1 cellular context compared by ENCODE assay signal in the genomic region with DNA sequence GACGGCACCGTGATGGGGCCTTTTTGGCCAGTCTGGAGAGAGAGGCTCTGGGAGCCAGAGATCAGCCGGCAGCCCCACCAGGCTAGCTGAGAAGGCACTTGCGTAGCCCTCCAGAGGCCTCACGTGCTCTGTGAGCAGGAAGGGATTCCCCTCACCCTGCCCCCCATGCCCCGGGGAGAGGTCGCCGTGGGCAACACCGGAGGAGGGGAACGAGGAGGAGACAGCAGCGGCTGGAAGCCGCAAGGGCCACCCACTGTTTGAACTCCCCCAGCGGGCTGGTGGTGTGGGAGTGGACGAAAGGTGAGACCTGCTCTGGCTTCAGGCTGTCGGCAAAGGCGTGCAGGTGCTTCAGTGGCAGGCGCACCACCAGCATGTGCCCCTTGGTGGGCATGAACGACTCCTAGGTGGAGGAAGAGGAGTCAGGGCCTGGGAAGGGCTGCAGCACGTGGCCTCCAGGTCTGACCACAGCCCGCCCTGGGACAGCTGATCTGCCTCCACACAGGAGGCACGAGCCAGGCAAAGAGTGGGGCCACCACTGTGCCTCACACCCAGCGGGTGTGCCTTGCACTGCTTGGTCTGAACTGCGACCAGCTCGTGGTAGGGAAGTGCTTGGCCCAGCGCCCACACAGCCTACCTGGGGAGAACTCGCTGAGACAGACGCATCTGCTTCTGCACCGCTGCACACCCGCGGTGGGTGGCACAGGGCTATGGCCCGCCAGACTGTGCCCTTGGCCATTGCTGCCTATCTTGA.
A peak's percentile ranks its signal among the peaks of the same experiment; 100 is the strongest.
TF ChIP-seq lines count a peak whose summit lies in the region.

No MANE protein-coding gene starts in this region.

TF ChIP-seq in K562, 482 proteins besides CTCF, POLR2A, EP300 and RAD21 (continued from another document and continues in another):
- TF ChIP-seq, protein P1, sequence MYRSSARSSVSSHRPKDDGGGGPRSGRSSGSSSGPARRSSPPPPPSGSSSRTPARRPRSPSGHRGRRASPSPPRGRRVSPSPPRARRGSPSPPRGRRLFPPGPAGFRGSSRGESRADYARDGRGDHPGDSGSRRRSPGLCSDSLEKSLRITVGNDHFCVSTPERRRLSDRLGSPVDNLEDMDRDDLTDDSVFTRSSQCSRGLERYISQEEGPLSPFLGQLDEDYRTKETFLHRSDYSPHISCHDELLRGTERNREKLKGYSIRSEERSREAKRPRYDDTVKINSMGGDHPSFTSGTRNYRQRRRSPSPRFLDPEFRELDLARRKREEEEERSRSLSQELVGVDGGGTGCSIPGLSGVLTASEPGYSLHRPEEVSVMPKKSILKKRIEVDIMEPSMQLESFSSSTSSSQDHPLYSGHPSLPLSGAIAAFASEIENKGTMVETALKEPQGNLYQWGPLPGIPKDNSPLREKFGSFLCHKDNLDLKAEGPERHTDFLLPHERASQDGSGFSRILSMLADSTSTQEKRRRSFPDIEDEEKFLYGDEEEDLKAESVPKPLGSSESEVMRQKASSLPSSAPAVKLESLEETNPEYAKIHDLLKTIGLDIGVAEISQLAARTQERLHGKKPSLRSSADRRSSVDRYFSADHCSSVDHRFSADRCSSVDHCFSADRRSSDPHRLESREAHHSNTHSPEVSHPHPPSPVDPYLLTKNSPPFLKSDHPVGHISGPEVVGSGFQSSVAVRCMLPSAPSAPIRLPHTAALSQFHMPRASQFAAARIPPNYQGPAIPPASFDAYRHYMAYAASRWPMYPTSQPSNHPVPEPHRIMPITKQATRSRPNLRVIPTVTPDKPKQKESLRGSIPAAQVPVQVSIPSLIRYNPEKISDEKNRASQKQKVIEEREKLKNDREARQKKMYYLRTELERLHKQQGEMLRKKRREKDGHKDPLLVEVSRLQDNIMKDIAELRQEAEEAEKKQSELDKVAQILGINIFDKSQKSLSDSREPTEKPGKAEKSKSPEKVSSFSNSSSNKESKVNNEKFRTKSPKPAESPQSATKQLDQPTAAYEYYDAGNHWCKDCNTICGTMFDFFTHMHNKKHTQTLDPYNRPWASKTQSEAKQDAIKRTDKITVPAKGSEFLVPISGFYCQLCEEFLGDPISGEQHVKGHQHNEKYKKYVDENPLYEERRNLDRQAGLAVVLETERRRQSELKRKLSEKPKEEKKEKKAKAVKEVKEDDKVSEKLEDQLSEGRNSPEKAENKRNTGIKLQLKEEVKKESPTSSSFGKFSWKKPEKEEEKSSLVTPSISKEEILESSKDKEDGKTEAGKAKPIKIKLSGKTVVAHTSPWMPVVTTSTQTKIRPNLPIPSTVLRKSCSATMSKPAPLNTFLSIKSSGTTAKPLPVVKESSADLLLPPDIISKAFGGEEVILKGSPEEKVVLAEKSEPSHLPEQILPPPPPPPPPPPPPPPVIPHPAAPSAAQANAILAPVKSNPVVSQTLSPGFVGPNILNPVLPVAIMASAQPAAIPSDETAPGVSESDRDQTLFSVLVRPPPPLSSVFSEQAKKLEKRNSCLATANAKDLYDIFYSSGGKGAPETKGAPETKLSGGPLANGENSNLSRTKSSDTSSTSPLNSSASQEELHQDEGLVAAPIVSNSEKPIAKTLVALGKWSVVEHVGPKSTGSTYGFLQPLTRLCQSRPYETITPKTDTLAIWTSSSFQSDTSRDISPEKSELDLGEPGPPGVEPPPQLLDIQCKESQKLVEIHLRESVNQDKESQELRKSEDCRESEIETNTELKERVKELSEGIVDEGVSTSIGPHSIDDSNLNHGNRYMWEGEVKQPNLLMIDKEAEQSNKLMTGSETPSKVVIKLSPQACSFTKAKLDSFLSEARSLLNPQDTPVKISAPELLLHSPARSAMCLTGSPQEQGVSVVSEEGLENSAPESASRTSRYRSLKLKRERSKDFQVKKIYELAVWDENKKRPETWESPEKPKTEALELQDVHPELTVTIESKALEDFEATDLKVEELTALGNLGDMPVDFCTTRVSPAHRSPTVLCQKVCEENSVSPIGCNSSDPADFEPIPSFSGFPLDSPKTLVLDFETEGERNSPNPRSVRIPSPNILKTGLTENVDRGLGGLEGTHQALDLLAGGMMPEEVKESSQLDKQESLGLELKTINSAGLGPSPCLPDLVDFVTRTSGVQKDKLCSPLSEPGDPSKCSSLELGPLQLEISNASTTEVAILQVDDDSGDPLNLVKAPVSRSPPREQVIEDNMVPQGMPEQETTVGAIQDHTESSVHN (IDR thresholded peaks at IDR 0.05; ENCODE audit: borderline replicate concordance in 1 of 2, low read depth in 1 of 2), result no peak
- TF ChIP-seq ZNF780A (CRISPR knock-in tag; IDR thresholded peaks at IDR 0.05) (no peak), GABPB2 (CRISPR knock-in tag; conservative IDR thresholded peaks at IDR 0.05) (0 out of 2 replicates have a peak, but pooled peaks have one; percentile 4), NFIC (IDR thresholded peaks at IDR 0.05) (no peak; the same call in 1 of the 2 replicates), U2AF1 (optimal IDR thresholded peaks at IDR 0.05; ENCODE audit: low read depth, low read length) (no peak), JUND (IDR thresholded peaks at IDR 0.05; ENCODE audit: borderline replicate concordance, low read depth, low read length) (no peak), JUND (tag; IDR thresholded peaks at IDR 0.05; ENCODE audit: borderline replicate concordance, low read depth, low read length) (no peak), MAFF (IDR thresholded peaks at IDR 0.05; ENCODE audit: low read length) (no peak), KLF1 (tag; IDR thresholded peaks at IDR 0.05) (no peak; the same call in 1 of the 2 replicates), ELF4 (CRISPR knock-in tag; IDR thresholded peaks at IDR 0.05) (no peak), MYBL2 (IDR thresholded peaks at IDR 0.05; ENCODE audit: low read depth) (no peak), MYBL2 (CRISPR knock-in tag; IDR thresholded peaks at IDR 0.05; ENCODE audit: borderline replicate concordance) (peak; percentile 54; the same call in 1 of the 2 replicates), NFE2 (IDR thresholded peaks at IDR 0.05; ENCODE audit: low read depth) (no peak), ZNF282 (CRISPR knock-in tag; IDR thresholded peaks at IDR 0.05) (no peak), THRAP3 (IDR thresholded peaks at IDR 0.05; ENCODE audit: borderline replicate concordance) (no peak), SMAD2 (IDR thresholded peaks at IDR 0.05; ENCODE audit: low read depth, low read length) (no peak), CSDE1 (IDR thresholded peaks at IDR 0.05) (no peak), ZKSCAN8 (CRISPR knock-in tag; IDR thresholded peaks at IDR 0.05) (no peak), ZNF431 (CRISPR knock-in tag; IDR thresholded peaks at IDR 0.05) (peak; percentile 67; the same call in 1 of the 2 replicates), ZNF444 (CRISPR knock-in tag; IDR thresholded peaks at IDR 0.05) (no peak), CBX3 (IDR thresholded peaks at IDR 0.05; ENCODE audit: borderline replicate concordance in 1 of 2, low read length in 2 of 2) (peak in 1 of 2 experiments; percentile 31; a peak in 1 of 3 replicates), SETDB1 (IDR thresholded peaks at IDR 0.05; ENCODE audit: low read length) (peak; percentile 26), YY1 (IDR thresholded peaks at IDR 0.05; ENCODE audit: borderline replicate concordance in 1 of 3, control insufficient read depth in 1 of 3, extremely low read depth in 1 of 3, insufficient read depth in 3 of 3, insufficient read length in 1 of 3, insufficient replicate concordance in 2 of 3, low read depth in 1 of 3, low read length in 2 of 3) (peak in 1 of 3 experiments; percentile 13), FOXM1 (IDR thresholded peaks at IDR 0.05; ENCODE audit: low read depth) (no peak), FOXM1 (CRISPR knock-in tag; IDR thresholded peaks at IDR 0.05; ENCODE audit: low read depth) (no peak), ZC3H4 (CRISPR knock-in tag; IDR thresholded peaks at IDR 0.05; ENCODE audit: borderline replicate concordance) (no peak), ZFPM2 (CRISPR knock-in tag; IDR thresholded peaks at IDR 0.05) (no peak), PML (IDR thresholded peaks at IDR 0.05; ENCODE audit: low read length) (no peak), ZNF324 (CRISPR knock-in tag; IDR thresholded peaks at IDR 0.05) (no peak)
- TF ChIP-seq, protein P2, sequence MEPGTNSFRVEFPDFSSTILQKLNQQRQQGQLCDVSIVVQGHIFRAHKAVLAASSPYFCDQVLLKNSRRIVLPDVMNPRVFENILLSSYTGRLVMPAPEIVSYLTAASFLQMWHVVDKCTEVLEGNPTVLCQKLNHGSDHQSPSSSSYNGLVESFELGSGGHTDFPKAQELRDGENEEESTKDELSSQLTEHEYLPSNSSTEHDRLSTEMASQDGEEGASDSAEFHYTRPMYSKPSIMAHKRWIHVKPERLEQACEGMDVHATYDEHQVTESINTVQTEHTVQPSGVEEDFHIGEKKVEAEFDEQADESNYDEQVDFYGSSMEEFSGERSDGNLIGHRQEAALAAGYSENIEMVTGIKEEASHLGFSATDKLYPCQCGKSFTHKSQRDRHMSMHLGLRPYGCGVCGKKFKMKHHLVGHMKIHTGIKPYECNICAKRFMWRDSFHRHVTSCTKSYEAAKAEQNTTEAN (CRISPR knock-in tag; IDR thresholded peaks at IDR 0.05), result no peak
- TF ChIP-seq, protein P3, sequence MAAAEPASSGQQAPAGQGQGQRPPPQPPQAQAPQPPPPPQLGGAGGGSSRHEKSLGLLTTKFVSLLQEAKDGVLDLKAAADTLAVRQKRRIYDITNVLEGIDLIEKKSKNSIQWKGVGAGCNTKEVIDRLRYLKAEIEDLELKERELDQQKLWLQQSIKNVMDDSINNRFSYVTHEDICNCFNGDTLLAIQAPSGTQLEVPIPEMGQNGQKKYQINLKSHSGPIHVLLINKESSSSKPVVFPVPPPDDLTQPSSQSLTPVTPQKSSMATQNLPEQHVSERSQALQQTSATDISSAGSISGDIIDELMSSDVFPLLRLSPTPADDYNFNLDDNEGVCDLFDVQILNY (CRISPR knock-in tag; IDR thresholded peaks at IDR 0.05), result no peak
- TF ChIP-seq, protein P4, sequence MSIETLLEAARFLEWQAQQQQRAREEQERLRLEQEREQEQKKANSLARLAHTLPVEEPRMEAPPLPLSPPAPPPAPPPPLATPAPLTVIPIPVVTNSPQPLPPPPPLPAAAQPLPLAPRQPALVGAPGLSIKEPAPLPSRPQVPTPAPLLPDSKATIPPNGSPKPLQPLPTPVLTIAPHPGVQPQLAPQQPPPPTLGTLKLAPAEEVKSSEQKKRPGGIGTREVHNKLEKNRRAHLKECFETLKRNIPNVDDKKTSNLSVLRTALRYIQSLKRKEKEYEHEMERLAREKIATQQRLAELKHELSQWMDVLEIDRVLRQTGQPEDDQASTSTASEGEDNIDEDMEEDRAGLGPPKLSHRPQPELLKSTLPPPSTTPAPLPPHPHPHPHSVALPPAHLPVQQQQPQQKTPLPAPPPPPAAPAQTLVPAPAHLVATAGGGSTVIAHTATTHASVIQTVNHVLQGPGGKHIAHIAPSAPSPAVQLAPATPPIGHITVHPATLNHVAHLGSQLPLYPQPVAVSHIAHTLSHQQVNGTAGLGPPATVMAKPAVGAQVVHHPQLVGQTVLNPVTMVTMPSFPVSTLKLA (conservative IDR thresholded peaks at IDR 0.05), result no peak
- TF ChIP-seq, protein P5, sequence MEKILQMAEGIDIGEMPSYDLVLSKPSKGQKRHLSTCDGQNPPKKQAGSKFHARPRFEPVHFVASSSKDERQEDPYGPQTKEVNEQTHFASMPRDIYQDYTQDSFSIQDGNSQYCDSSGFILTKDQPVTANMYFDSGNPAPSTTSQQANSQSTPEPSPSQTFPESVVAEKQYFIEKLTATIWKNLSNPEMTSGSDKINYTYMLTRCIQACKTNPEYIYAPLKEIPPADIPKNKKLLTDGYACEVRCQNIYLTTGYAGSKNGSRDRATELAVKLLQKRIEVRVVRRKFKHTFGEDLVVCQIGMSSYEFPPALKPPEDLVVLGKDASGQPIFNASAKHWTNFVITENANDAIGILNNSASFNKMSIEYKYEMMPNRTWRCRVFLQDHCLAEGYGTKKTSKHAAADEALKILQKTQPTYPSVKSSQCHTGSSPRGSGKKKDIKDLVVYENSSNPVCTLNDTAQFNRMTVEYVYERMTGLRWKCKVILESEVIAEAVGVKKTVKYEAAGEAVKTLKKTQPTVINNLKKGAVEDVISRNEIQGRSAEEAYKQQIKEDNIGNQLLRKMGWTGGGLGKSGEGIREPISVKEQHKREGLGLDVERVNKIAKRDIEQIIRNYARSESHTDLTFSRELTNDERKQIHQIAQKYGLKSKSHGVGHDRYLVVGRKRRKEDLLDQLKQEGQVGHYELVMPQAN (IDR thresholded peaks at IDR 0.05; ENCODE audit: borderline replicate concordance), result no peak
- TF ChIP-seq, protein P6, sequence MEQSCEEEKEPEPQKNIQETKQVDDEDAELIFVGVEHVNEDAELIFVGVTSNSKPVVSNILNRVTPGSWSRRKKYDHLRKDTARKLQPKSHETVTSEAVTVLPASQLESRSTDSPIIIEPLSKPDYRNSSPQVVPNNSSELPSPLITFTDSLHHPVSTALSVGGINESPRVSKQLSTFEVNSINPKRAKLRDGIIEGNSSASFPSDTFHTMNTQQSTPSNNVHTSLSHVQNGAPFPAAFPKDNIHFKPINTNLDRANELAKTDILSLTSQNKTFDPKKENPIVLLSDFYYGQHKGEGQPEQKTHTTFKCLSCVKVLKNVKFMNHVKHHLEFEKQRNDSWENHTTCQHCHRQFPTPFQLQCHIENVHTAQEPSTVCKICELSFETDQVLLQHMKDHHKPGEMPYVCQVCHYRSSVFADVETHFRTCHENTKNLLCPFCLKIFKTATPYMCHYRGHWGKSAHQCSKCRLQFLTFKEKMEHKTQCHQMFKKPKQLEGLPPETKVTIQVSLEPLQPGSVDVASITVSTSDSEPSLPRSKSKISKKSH (CRISPR knock-in tag; IDR thresholded peaks at IDR 0.05), result peak; percentile 2; the same call in 1 of the 2 replicates
- TF ChIP-seq, protein P7, sequence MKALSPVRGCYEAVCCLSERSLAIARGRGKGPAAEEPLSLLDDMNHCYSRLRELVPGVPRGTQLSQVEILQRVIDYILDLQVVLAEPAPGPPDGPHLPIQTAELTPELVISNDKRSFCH (CRISPR knock-in tag; IDR thresholded peaks at IDR 0.05), result no peak
- TF ChIP-seq, protein P7 (tag; IDR thresholded peaks at IDR 0.05), result no peak
- TF ChIP-seq, protein P8, sequence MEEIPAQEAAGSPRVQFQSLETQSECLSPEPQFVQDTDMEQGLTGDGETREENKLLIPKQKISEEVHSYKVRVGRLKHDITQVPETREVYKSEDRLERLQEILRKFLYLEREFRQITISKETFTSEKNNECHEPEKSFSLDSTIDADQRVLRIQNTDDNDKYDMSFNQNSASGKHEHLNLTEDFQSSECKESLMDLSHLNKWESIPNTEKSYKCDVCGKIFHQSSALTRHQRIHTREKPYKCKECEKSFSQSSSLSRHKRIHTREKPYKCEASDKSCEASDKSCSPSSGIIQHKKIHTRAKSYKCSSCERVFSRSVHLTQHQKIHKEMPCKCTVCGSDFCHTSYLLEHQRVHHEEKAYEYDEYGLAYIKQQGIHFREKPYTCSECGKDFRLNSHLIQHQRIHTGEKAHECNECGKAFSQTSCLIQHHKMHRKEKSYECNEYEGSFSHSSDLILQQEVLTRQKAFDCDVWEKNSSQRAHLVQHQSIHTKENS (CRISPR knock-in tag; IDR thresholded peaks at IDR 0.05), result no peak
